In genomic region chr11:9384535-9385287, GRCh38 we compare ENCODE assay signal across 1 cellular context.
TF ChIP-seq lines count a peak whose summit lies in the region.

IPO7 (plus strand) TSS chr11:9384652; CDS start chr11:9384764, 112 bp downstream.

TF ChIP-seq in GM12878, 131 proteins besides CTCF, POLR2A, EP300 and RAD21 (continued from another document and continues in another):
- TF ChIP-seq SPI1 (IDR thresholded peaks at IDR 0.05; ENCODE audit: borderline replicate concordance, insufficient read depth, low read depth, low read length) (no peak), SMC3 (IDR thresholded peaks at IDR 0.05; ENCODE audit: borderline replicate concordance, low read length) (no peak), RUNX3 (IDR thresholded peaks at IDR 0.05; ENCODE audit: low read length) (peak; percentile 66), IKZF1 (conservative IDR thresholded peaks at IDR 0.05) (peak; percentile 78), SREBF1 (IDR thresholded peaks at IDR 0.05; ENCODE audit: low read length) (no peak), POU2F2 (IDR thresholded peaks at IDR 0.05; ENCODE audit: borderline replicate concordance, low read depth, low read length) (peak; percentile 86; the same call in 2 of the 3 replicates), ESRRA (IDR thresholded peaks at IDR 0.05; ENCODE audit: low read length) (no peak; the same call in 1 of the 2 replicates), ZNF274 (IDR thresholded peaks at IDR 0.05; ENCODE audit: insufficient read depth, insufficient read length) (no peak), NFYA (IDR thresholded peaks at IDR 0.05; ENCODE audit: borderline replicate concordance, low read depth, low read length) (no peak), FOXM1 (IDR thresholded peaks at IDR 0.05; ENCODE audit: low read depth, low read length) (no peak), MXI1 (IDR thresholded peaks at IDR 0.05; ENCODE audit: low read depth, low read length) (peak; percentile 96; the same call in 1 of the 2 replicates), IRF4 (IDR thresholded peaks at IDR 0.05; ENCODE audit: low read depth, low read length) (no peak), PBX3 (IDR thresholded peaks at IDR 0.05; ENCODE audit: insufficient replicate concordance, low read depth, low read length) (peak; percentile 2), ZNF592 (IDR thresholded peaks at IDR 0.05) (no peak), DPF2 (IDR thresholded peaks at IDR 0.05) (peak; percentile 53), USF2 (IDR thresholded peaks at IDR 0.05; ENCODE audit: borderline replicate concordance, low read depth, low read length) (no peak), E2F4 (IDR thresholded peaks at IDR 0.05; ENCODE audit: low read depth, low read length) (no peak), BCL11A (IDR thresholded peaks at IDR 0.05; ENCODE audit: low read depth, low read length) (0 out of 2 replicates have a peak, but pooled peaks have one; percentile 8), NFXL1 (IDR thresholded peaks at IDR 0.05; ENCODE audit: borderline replicate concordance) (no peak), YBX1 (IDR thresholded peaks at IDR 0.05) (no peak), RFX5 (IDR thresholded peaks at IDR 0.05; ENCODE audit: low read depth, low read length) (no peak), CREB1 (IDR thresholded peaks at IDR 0.05; ENCODE audit: low read depth) (peak; percentile 83), BACH1 (IDR thresholded peaks at IDR 0.05; ENCODE audit: borderline replicate concordance) (no peak), BHLHE40 (IDR thresholded peaks at IDR 0.05; ENCODE audit: borderline replicate concordance in 1 of 2, low read depth in 2 of 2, low read length in 1 of 2) (no peak; a peak in 1 of 4 replicates), ZNF622 (IDR thresholded peaks at IDR 0.05) (no peak), SREBF2 (IDR thresholded peaks at IDR 0.05; ENCODE audit: low read length) (no peak), CBX3 (IDR thresholded peaks at IDR 0.05; ENCODE audit: borderline replicate concordance, low read depth) (no peak), KDM1A (IDR thresholded peaks at IDR 0.05; ENCODE audit: borderline replicate concordance) (no peak), EZH2 (IDR thresholded peaks at IDR 0.05; ENCODE audit: borderline replicate concordance, control insufficient read depth, low read depth, low read length) (no peak), ASH2L (IDR thresholded peaks at IDR 0.05; ENCODE audit: borderline replicate concordance, low read depth) (peak; percentile 88; the same call in 1 of the 2 replicates), CUX1 (IDR thresholded peaks at IDR 0.05; ENCODE audit: insufficient replicate concordance, low read depth, low read length) (no peak), HSF1 (IDR thresholded peaks at IDR 0.05; ENCODE audit: low read depth, low read length) (0 out of 2 replicates have a peak, but pooled peaks have one; percentile 23), ETV6 (conservative IDR thresholded peaks at IDR 0.05 in 1 of 2, IDR thresholded peaks at IDR 0.05 in 1 of 2; ENCODE audit: borderline replicate concordance in 1 of 2, low read depth in 1 of 2) (no peak), PAX8 (IDR thresholded peaks at IDR 0.05) (no peak), KLF5 (IDR thresholded peaks at IDR 0.05; ENCODE audit: partially characterized antibody) (no peak), CHD2 (IDR thresholded peaks at IDR 0.05; ENCODE audit: borderline replicate concordance, low read depth, low read length) (no peak), BCLAF1 (IDR thresholded peaks at IDR 0.05) (no peak), MAX (IDR thresholded peaks at IDR 0.05; ENCODE audit: low read depth, low read length) (peak; percentile 88), MTA3 (IDR thresholded peaks at IDR 0.05; ENCODE audit: borderline replicate concordance, low read length) (no peak), GABPA (IDR thresholded peaks at IDR 0.05; ENCODE audit: low read depth) (peak; percentile 95)
- TF ChIP-seq, protein P1, sequence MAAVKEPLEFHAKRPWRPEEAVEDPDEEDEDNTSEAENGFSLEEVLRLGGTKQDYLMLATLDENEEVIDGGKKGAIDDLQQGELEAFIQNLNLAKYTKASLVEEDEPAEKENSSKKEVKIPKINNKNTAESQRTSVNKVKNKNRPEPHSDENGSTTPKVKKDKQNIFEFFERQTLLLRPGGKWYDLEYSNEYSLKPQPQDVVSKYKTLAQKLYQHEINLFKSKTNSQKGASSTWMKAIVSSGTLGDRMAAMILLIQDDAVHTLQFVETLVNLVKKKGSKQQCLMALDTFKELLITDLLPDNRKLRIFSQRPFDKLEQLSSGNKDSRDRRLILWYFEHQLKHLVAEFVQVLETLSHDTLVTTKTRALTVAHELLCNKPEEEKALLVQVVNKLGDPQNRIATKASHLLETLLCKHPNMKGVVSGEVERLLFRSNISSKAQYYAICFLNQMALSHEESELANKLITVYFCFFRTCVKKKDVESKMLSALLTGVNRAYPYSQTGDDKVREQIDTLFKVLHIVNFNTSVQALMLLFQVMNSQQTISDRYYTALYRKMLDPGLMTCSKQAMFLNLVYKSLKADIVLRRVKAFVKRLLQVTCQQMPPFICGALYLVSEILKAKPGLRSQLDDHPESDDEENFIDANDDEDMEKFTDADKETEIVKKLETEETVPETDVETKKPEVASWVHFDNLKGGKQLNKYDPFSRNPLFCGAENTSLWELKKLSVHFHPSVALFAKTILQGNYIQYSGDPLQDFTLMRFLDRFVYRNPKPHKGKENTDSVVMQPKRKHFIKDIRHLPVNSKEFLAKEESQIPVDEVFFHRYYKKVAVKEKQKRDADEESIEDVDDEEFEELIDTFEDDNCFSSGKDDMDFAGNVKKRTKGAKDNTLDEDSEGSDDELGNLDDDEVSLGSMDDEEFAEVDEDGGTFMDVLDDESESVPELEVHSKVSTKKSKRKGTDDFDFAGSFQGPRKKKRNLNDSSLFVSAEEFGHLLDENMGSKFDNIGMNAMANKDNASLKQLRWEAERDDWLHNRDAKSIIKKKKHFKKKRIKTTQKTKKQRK (IDR thresholded peaks at IDR 0.05; ENCODE audit: low read depth, low read length), result no peak
